ENCODE assay signal across 8 cellular contexts in the genomic region with DNA sequence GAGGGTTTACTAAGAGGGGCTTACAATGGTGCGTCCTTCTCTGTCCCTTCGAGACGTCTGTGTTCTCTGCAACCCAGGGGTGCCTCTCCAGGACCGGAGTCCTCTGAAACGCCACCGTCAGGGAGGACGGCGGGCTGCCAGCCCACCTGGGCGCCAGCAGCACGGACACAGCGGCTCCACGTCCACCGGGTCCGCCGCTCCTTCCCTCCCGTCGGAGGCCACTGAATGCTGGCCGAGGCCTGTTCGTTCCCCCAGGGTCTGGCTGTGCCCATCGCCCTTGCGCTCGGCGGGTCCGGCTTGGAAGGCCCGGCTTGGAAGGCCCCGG. TPM values are rescaled to one million over a fixed set of nuclear protein-coding genes. Genes with fewer than 3 reads are reported as not detected.
DNase-seq lines count a peak whose midpoint lies in the region; ATAC-seq, FAIRE-seq and TF ChIP-seq lines count a peak whose summit lies in the region.

No MANE protein-coding gene starts in this region.

- peak overlapping the region; percentile 89 for H3K4me2 ChIP-seq in K562 (ENCODE audit: insufficient read depth, low read length)

- no peak for FAIRE-seq in K562 (lab: Jason Lieb, UNC)

- H3K4me3 ChIP-seq in AG10803 (ENCODE audit: low read length) (peak overlapping the region; percentile 86), K562 (peak overlapping the region; percentile 82), mucosa of rectum (ENCODE audit: low read length in 2 of 2) (peak overlapping the region; percentile 87 to 89)

- intact Hi-C loops in K562 (cut with micrococcal nuclease): loop anchor here (10.0 kb wide), 1 partner anchor 224 kb away; no protein-coding TSS in a partner anchor

- peak; percentile 3 for ATAC-seq in HG02840 (IDR thresholded peaks at IDR 0.05; ENCODE audit: low FRiP score, unreplicated experiment)
- no peak for ATAC-seq in K562

- H2AFZ ChIP-seq in K562 (ENCODE audit: low read depth, low read length): peak overlapping the region; percentile 86

- in situ Hi-C loops in K562 (cut with MboI): loop anchor here (25.0 kb wide), 1 partner anchor 101 kb away; no protein-coding TSS in a partner anchor

- H4K20me1 ChIP-seq in K562 (replicated peaks; ENCODE audit: control insufficient read depth, insufficient read depth, low read length): peaks cover 33% of the 10 kb centered on the region

- CTCF ChIA-PET in K562 (lab: Yijun Ruan, JAX; ENCODE audit: low intra/inter-chr PET ratio): no interaction called here

- TF ChIP-seq CTCF in AG10803 (conservative IDR thresholded peaks at IDR 0.05; ENCODE audit: low read length) (no peak), K562 (IDR thresholded peaks at IDR 0.05 in 2 of 3, conservative IDR thresholded peaks at IDR 0.05 in 1 of 3; ENCODE audit: insufficient read depth in 2 of 3, low read depth in 1 of 3, low read length in 3 of 3) (no peak)

- TF ChIP-seq RAD21 in K562 (CRISPR knock-in tag; conservative IDR thresholded peaks at IDR 0.05 in 1 of 2, IDR thresholded peaks at IDR 0.05 in 1 of 2): no peak

- H3K9me1 ChIP-seq in K562 (ENCODE audit: control insufficient read depth, insufficient read depth, low read length): peaks cover 9% of the 10 kb centered on the region

- no peak for DNase-seq in AG10803 (ENCODE audit: low read depth)
- no peak for DNase-seq in K562 (ENCODE audit: extremely low read depth in 1 of 4, low spot score in 3 of 4)
- no peak for DNase-seq in HK-2 (ENCODE audit: unreplicated experiment)
- DNase-seq in NCI-H1694 (lab: John Stamatoyannopoulos, UW): no peak
- no peak for DNase-seq in NCI-H774 (lab: John Stamatoyannopoulos, UW)
- no peak for DNase-seq in epidermal melanocyte (ENCODE audit: insufficient read length, low spot score)

- BruUV-seq in K562 (replicated peaks; lab: Mats Ljungman, UMichigan): no TSS peak

- peak overlapping the region; percentile 54; the same call in 2 of the 3 replicates for H3K27ac ChIP-seq in K562 (ENCODE audit: extremely low read depth, low read depth, low read length)
- H3K27ac ChIP-seq in mucosa of rectum (ENCODE audit: low read depth in 2 of 2, low read length in 2 of 2): no peak overlapping the region

- TF ChIP-seq POLR2A in K562 (conservative IDR thresholded peaks at IDR 0.05): no peak

- under 1% methylated on average over 26 of the region's 26 CpGs for WGBS in K562 (ENCODE audit: insufficient coverage, low coverage, missing lambda C conversion rate)

- peaks cover 18% of the 10 kb centered on the region; the same call in 1 of the 3 replicates for H3K36me3 ChIP-seq in K562 (ENCODE audit: control insufficient read depth, insufficient read depth, low read length)
- H3K36me3 ChIP-seq in mucosa of rectum (ENCODE audit: control insufficient read depth in 2 of 2, insufficient read depth in 2 of 2, low read length in 2 of 2): peaks cover 0 to 10% of the 10 kb centered on the region in 2 donors

- H3K9me3 ChIP-seq in K562 (replicated peaks; ENCODE audit: control insufficient read depth, insufficient read depth, low read depth, low read length) (no peaks in the 10 kb centered on the region), mucosa of rectum (ENCODE audit: control insufficient read depth in 2 of 2, low read length in 2 of 2) (no peaks in the 10 kb centered on the region)

- H3K79me2 ChIP-seq in K562 (ENCODE audit: control insufficient read depth, insufficient read depth, low read length): peaks cover 34% of the 10 kb centered on the region

- POLR2A ChIA-PET in K562 (lab: Yijun Ruan, JAX): interaction anchor here (0.7 to 1.5 kb wide), 13 partner anchors 8 to 939 kb away, joined by 3 to 6 read pairs (median 4); a partner anchor contains a TSS

- peak overlapping the region; percentile 73 to 99 for H3K9ac ChIP-seq in K562 (ENCODE audit: insufficient read depth in 1 of 2, low read depth in 2 of 2, low read length in 2 of 2)
- peak overlapping the region; percentile 70 to 74 for H3K9ac ChIP-seq in mucosa of rectum (ENCODE audit: low read depth in 1 of 2, low read length in 2 of 2)

- H3K4me1 ChIP-seq in K562 (replicated peaks in 1 of 2; ENCODE audit: control insufficient read depth in 2 of 2, insufficient read depth in 2 of 2, low read length in 2 of 2) (peaks cover 29 to 92% of the 10 kb centered on the region in 2 experiments), mucosa of rectum (ENCODE audit: control insufficient read depth in 2 of 2, insufficient read depth in 2 of 2, low read length in 2 of 2) (peaks cover 15 to 16% of the 10 kb centered on the region in 2 donors)

- no peak for TF ChIP-seq EP300 in K562 (IDR thresholded peaks at IDR 0.05; ENCODE audit: low read length)

- H3K27me3 ChIP-seq in K562 (ENCODE audit: control insufficient read depth in 2 of 2, insufficient read depth in 2 of 2, low read length in 2 of 2) (no peaks in the 10 kb centered on the region), mucosa of rectum (ENCODE audit: control insufficient read depth in 2 of 2, insufficient read depth in 2 of 2, low read length in 2 of 2) (no peaks in the 10 kb centered on the region)

RNA-seq across cellular contexts. Expression of a gene that starts 0.4 kb away (rescaled TPM):
- 40.8 and 141 TPM in 2 replicates for total RNA-seq in K562 (2011; cell fraction: chromatin; rRNA removed; ENCODE audit: low replicate concordance)
- 87.2 and 95.9 TPM in 2 replicates for total RNA-seq in K562 (2011; cell fraction: nucleolus; rRNA removed)
- total RNA-seq in K562 (2011; cell fraction: nucleoplasm; rRNA removed): 46.2 and 50.4 TPM in 2 replicates
- total RNA-seq in K562 (2014; rRNA removed) (10.0 and 18.0 TPM in 2 replicates), K562 (2014; rRNA removed; fragmentation: Illumina TruSeq; extraction: Trizol) (1.8 and 2.1 TPM in 2 replicates), K562 (2015; rRNA removed; fragmentation: Illumina TruSeq; extraction: Trizol) (5.1 and 5.7 TPM in 2 replicates), K562 (2021) (24.8 and 29.8 TPM in 2 replicates)
- polyA plus RNA-seq in K562 (2011; rRNA removed) (6.6 and 9.8 TPM in 2 replicates), K562 (2014; fragmentation: Illumina TruSeq; extraction: Trizol) (5.3 and 7.2 TPM in 2 replicates), K562 (2014; fragmentation: Nextera tagmentation; extraction: Ambion mirVana) (under 1 TPM; 0.80 to 0.81 TPM), K562 (2014; rRNA removed) (15.2 and 22.7 TPM in 2 replicates)
- 8.0 and 15.3 TPM in 2 replicates for polyA plus RNA-seq in K562 (2011; cell fraction: cytosol; rRNA removed)
- polyA plus RNA-seq in K562 (2011; cell fraction: nucleus; rRNA removed): 105 and 184 TPM in 2 replicates
- 12.5 and 21.3 TPM in 2 replicates for polyA plus RNA-seq in K562 (2012)
- polyA minus RNA-seq in K562 (2011; rRNA and poly(A)+ RNA removed): 3.7 and 4.7 TPM in 2 replicates
- polyA minus RNA-seq in K562 (2011; cell fraction: cytosol; rRNA and poly(A)+ RNA removed): 4.6 and 6.4 TPM in 2 replicates
- polyA minus RNA-seq in K562 (2011; cell fraction: nucleus; rRNA and poly(A)+ RNA removed): 37.2 and 42.8 TPM in 2 replicates

RNA-seq across cellular contexts. Expression of a gene that starts 0.7 kb away (rescaled TPM):
- total RNA-seq in K562 (2011; cell fraction: chromatin; rRNA removed; ENCODE audit: low replicate concordance): 68.1 and 75.3 TPM in 2 replicates
- total RNA-seq in K562 (2011; cell fraction: nucleolus; rRNA removed): 29.2 and 40.8 TPM in 2 replicates
- total RNA-seq in K562 (2011; cell fraction: nucleoplasm; rRNA removed): 60.6 and 70.4 TPM in 2 replicates
- 107 and 136 TPM in 2 replicates for total RNA-seq in K562 (2014; rRNA removed)
- 102 and 107 TPM in 2 replicates for total RNA-seq in K562 (2014; rRNA removed; fragmentation: Illumina TruSeq; extraction: Trizol)
- 84.5 and 90.0 TPM in 2 replicates for total RNA-seq in K562 (2015; rRNA removed; fragmentation: Illumina TruSeq; extraction: Trizol)
- 83.7 and 87.1 TPM in 2 replicates for total RNA-seq in K562 (2021)
- polyA plus RNA-seq in K562 (2011; rRNA removed): 88.8 and 116 TPM in 2 replicates
- polyA plus RNA-seq in K562 (2011; cell fraction: cytosol; rRNA removed): 77.7 and 122 TPM in 2 replicates
- polyA plus RNA-seq in K562 (2011; cell fraction: nucleus; rRNA removed): 40.8 and 50.9 TPM in 2 replicates
- 37.9 and 163 TPM in 2 replicates for polyA plus RNA-seq in K562 (2012)
- polyA plus RNA-seq in K562 (2014; fragmentation: Illumina TruSeq; extraction: Trizol): 33.5 and 44.1 TPM in 2 replicates
- polyA plus RNA-seq in K562 (2014; fragmentation: Nextera tagmentation; extraction: Ambion mirVana): 10 to 100 TPM; 13.5 to 17.4 TPM
- polyA plus RNA-seq in K562 (2014; rRNA removed): 138 and 144 TPM in 2 replicates
- 36.1 and 37.7 TPM in 2 replicates for polyA minus RNA-seq in K562 (2011; rRNA and poly(A)+ RNA removed)
- 4.4 and 14.6 TPM in 2 replicates for polyA minus RNA-seq in K562 (2011; cell fraction: cytosol; rRNA and poly(A)+ RNA removed)
- 11.4 and 14.2 TPM in 2 replicates for polyA minus RNA-seq in K562 (2011; cell fraction: nucleus; rRNA and poly(A)+ RNA removed)

RNA-seq across cellular contexts. Expression of a gene that starts 15.7 kb away (rescaled TPM):
- 15.6 and 46.2 TPM in 2 replicates for total RNA-seq in K562 (2011; cell fraction: chromatin; rRNA removed; ENCODE audit: low replicate concordance)
- 30.3 and 31.2 TPM in 2 replicates for total RNA-seq in K562 (2011; cell fraction: nucleolus; rRNA removed)
- 11.7 and 22.0 TPM in 2 replicates for total RNA-seq in K562 (2011; cell fraction: nucleoplasm; rRNA removed)
- total RNA-seq in K562 (2014; rRNA removed): 18.3 and 21.2 TPM in 2 replicates
- 0.99 and 1.2 TPM in 2 replicates for total RNA-seq in K562 (2014; rRNA removed; fragmentation: Illumina TruSeq; extraction: Trizol)
- total RNA-seq in K562 (2015; rRNA removed; fragmentation: Illumina TruSeq; extraction: Trizol): 6.3 and 8.8 TPM in 2 replicates
- 14.9 and 16.7 TPM in 2 replicates for total RNA-seq in K562 (2021)
- 2.3 and 4.7 TPM in 2 replicates for polyA plus RNA-seq in K562 (2011; rRNA removed)
- 3.2 and 5.1 TPM in 2 replicates for polyA plus RNA-seq in K562 (2011; cell fraction: cytosol; rRNA removed)
- polyA plus RNA-seq in K562 (2011; cell fraction: nucleus; rRNA removed): 21.2 and 39.0 TPM in 2 replicates
- polyA plus RNA-seq in K562 (2012): 16.5 and 26.3 TPM in 2 replicates
- 1.7 and 5.3 TPM in 2 replicates for polyA plus RNA-seq in K562 (2014; fragmentation: Illumina TruSeq; extraction: Trizol)
- polyA plus RNA-seq in K562 (2014; fragmentation: Nextera tagmentation; extraction: Ambion mirVana): under 1 TPM; 0.24 to 0.34 TPM
- polyA plus RNA-seq in K562 (2014; rRNA removed): 12.4 and 17.1 TPM in 2 replicates
- polyA minus RNA-seq in K562 (2011; rRNA and poly(A)+ RNA removed): 1.1 and 1.4 TPM in 2 replicates
- 4.2 and 7.9 TPM in 2 replicates for polyA minus RNA-seq in K562 (2011; cell fraction: cytosol; rRNA and poly(A)+ RNA removed)
- polyA minus RNA-seq in K562 (2011; cell fraction: nucleus; rRNA and poly(A)+ RNA removed): 7.3 and 8.8 TPM in 2 replicates

RNA-seq across cellular contexts. Expression of a gene that starts 56.7 kb away (rescaled TPM):
- total RNA-seq in K562 (2011; cell fraction: chromatin; rRNA removed; ENCODE audit: low replicate concordance): 96.2 and 235 TPM in 2 replicates
- 109 and 114 TPM in 2 replicates for total RNA-seq in K562 (2011; cell fraction: nucleolus; rRNA removed)
- 104 and 132 TPM in 2 replicates for total RNA-seq in K562 (2011; cell fraction: nucleoplasm; rRNA removed)
- total RNA-seq in K562 (2014; rRNA removed): 35.6 and 35.8 TPM in 2 replicates
- 4.3 and 5.2 TPM in 2 replicates for total RNA-seq in K562 (2014; rRNA removed; fragmentation: Illumina TruSeq; extraction: Trizol)
- 15.5 and 16.1 TPM in 2 replicates for total RNA-seq in K562 (2015; rRNA removed; fragmentation: Illumina TruSeq; extraction: Trizol)
- total RNA-seq in K562 (2021): 52.8 and 54.2 TPM in 2 replicates
- polyA plus RNA-seq in K562 (2011; rRNA removed): 13.1 and 18.0 TPM in 2 replicates
- 18.4 and 29.4 TPM in 2 replicates for polyA plus RNA-seq in K562 (2011; cell fraction: cytosol; rRNA removed)
- 50.2 and 67.4 TPM in 2 replicates for polyA plus RNA-seq in K562 (2011; cell fraction: nucleus; rRNA removed)
- 38.9 and 86.6 TPM in 2 replicates for polyA plus RNA-seq in K562 (2012)
- polyA plus RNA-seq in K562 (2014; fragmentation: Illumina TruSeq; extraction: Trizol): 13.8 and 24.0 TPM in 2 replicates
- under 1 TPM; 0.45 to 0.92 TPM for polyA plus RNA-seq in K562 (2014; fragmentation: Nextera tagmentation; extraction: Ambion mirVana)
- polyA plus RNA-seq in K562 (2014; rRNA removed): 31.7 and 32.1 TPM in 2 replicates
- polyA minus RNA-seq in K562 (2011; rRNA and poly(A)+ RNA removed): 16.9 and 24.8 TPM in 2 replicates
- polyA minus RNA-seq in K562 (2011; cell fraction: cytosol; rRNA and poly(A)+ RNA removed): 54.3 and 65.3 TPM in 2 replicates
- 28.7 and 33.2 TPM in 2 replicates for polyA minus RNA-seq in K562 (2011; cell fraction: nucleus; rRNA and poly(A)+ RNA removed)
